Comparison of ENCODE assay signal across 8 cellular contexts in genomic region chr16:66551788-66552287, GRCh38. TPM values are rescaled to one million over a fixed set of nuclear protein-coding genes. Genes with fewer than 3 reads are reported as not detected.
DNase-seq lines count a peak whose midpoint lies in the region; ATAC-seq and TF ChIP-seq lines count a peak whose summit lies in the region.

No MANE protein-coding gene starts in this region.

- peaks cover 26% of the 10 kb centered on the region for H3K36me3 Mint-ChIP-seq in effector memory CD8-positive, alpha-beta T cell (ENCODE audit: insufficient read depth)
- H3K36me3 Mint-ChIP-seq in osteocyte (ENCODE audit: unreplicated experiment), result peaks cover 13% of the 10 kb centered on the region

- H3K27me3 ChIP-seq in MM.1S (replicated peaks; ENCODE audit: insufficient read depth, low read length), result no peaks in the 10 kb centered on the region

- peak overlapping the region; percentile 81 for H3K27ac ChIP-seq in MM.1S (ENCODE audit: low read length)

- DNase-seq in MM.1S, result peak; percentile 23
- peak in 1 of 3 experiments; percentile 9 for DNase-seq in effector memory CD8-positive, alpha-beta T cell
- DNase-seq in osteocyte (ENCODE audit: extremely low spot score, unreplicated experiment), result no peak
- no peak for DNase-seq in NAMALWA (ENCODE audit: low spot score)
- DNase-seq in NCI-H446 (lab: John Stamatoyannopoulos, UW), result no peak

- H3F3A ChIP-seq in MM.1S (ENCODE audit: insufficient read depth, low read length), result peaks cover 36% of the 10 kb centered on the region

- H2AFZ ChIP-seq in MM.1S (ENCODE audit: low read length), result peak overlapping the region; percentile 51

- H3K9me3 ChIP-seq in MM.1S (replicated peaks; ENCODE audit: insufficient read depth, low read length), result no peaks in the 10 kb centered on the region

- H3K4me1 Mint-ChIP-seq in effector memory CD8-positive, alpha-beta T cell (ENCODE audit: low read depth in 2 of 2), result peaks cover 75% of the 10 kb centered on the region in 2 donors
- H3K4me1 Mint-ChIP-seq in osteocyte (ENCODE audit: unreplicated experiment), result peaks cover 63% of the 10 kb centered on the region

- H3K27me3 Mint-ChIP-seq in effector memory CD8-positive, alpha-beta T cell, result no peaks in the 10 kb centered on the region
- no peaks in the 10 kb centered on the region for H3K27me3 Mint-ChIP-seq in osteocyte (ENCODE audit: unreplicated experiment)

- H4K20me1 ChIP-seq in MM.1S (ENCODE audit: insufficient read depth, low read length), result no peaks in the 10 kb centered on the region

- peak overlapping the region; percentile 83 for H3K4me3 ChIP-seq in MM.1S (ENCODE audit: low read length)

- TF ChIP-seq CTCF in MM.1S (IDR thresholded peaks at IDR 0.05; ENCODE audit: low read length) (no peak), osteocyte (IDR thresholded peaks at IDR 0.05) (no peak)

- no peaks in the 10 kb centered on the region for H3K9me3 Mint-ChIP-seq in effector memory CD8-positive, alpha-beta T cell
- H3K9me3 Mint-ChIP-seq in osteocyte (ENCODE audit: unreplicated experiment), result no peaks in the 10 kb centered on the region

- peak overlapping the region; percentile 90 to 97 for H3K4me3 Mint-ChIP-seq in effector memory CD8-positive, alpha-beta T cell
- H3K4me3 Mint-ChIP-seq in osteocyte (ENCODE audit: unreplicated experiment), result peak overlapping the region; percentile 93

- H3K4me1 ChIP-seq in MM.1S (ENCODE audit: low read length), result peaks cover 55% of the 10 kb centered on the region

- H3K9me2 ChIP-seq in MM.1S (replicated peaks; ENCODE audit: insufficient read depth, low read length), result no peaks in the 10 kb centered on the region

- peaks cover 44% of the 10 kb centered on the region for H3K79me2 ChIP-seq in MM.1S (ENCODE audit: low read length)

- no peaks in the 10 kb centered on the region for H3K36me3 ChIP-seq in MM.1S (replicated peaks; ENCODE audit: insufficient read depth, low read length)

- ATAC-seq in GM19035 (IDR thresholded peaks at IDR 0.05; ENCODE audit: unreplicated experiment) (peak; percentile 18), GM18870 (IDR thresholded peaks at IDR 0.05; ENCODE audit: unreplicated experiment) (no peak), GM19397 (IDR thresholded peaks at IDR 0.05; ENCODE audit: unreplicated experiment) (no peak)
- no peak for ATAC-seq in effector memory CD8-positive, alpha-beta T cell (replicated peaks)

- peak overlapping the region; percentile 86 for H3K4me2 ChIP-seq in MM.1S (ENCODE audit: low read depth, low read length)

- H3K27ac Mint-ChIP-seq in effector memory CD8-positive, alpha-beta T cell, result peak overlapping the region; percentile 93 to 98
- H3K27ac Mint-ChIP-seq in osteocyte (ENCODE audit: unreplicated experiment), result peak overlapping the region; percentile 90

- H3K9ac ChIP-seq in MM.1S (ENCODE audit: low read length), result peak overlapping the region; percentile 74

RNA-seq across cellular contexts. Expression of gene CKLF, which starts 0.5 kb away (rescaled TPM):
- 41.5 and 42.5 TPM in 2 replicates for total RNA-seq in osteocyte

RNA-seq across cellular contexts. Expression of gene TK2, which starts 1.9 kb away (rescaled TPM):
- 33.2 and 37.4 TPM in 2 replicates for total RNA-seq in osteocyte

RNA-seq across cellular contexts. Expression of gene CMTM1, which starts 14.4 kb away (rescaled TPM):
- total RNA-seq in osteocyte, result 7.8 and 8.0 TPM in 2 replicates

RNA-seq across cellular contexts. Expression of gene CMTM2, which starts 27.4 kb away (rescaled TPM):
- not detected in 2 replicates for total RNA-seq in osteocyte

RNA-seq across cellular contexts. Expression of gene CMTM3, which starts 52.7 kb away (rescaled TPM):
- 96.3 and 104 TPM in 2 replicates for total RNA-seq in osteocyte
